Comparison of ENCODE assay signal across 15 cellular contexts in genomic region chr20:43388267-43389081, GRCh38.
DNase-seq lines count a peak whose midpoint lies in the region; ATAC-seq and TF ChIP-seq lines count a peak whose summit lies in the region.
"Had no signal": no experiment of that assay in that cellular context is flagged by ENCODE, and none has a peak within 500 bp of the region (broad histone marks: within the 10 kb centered on the region; RNA-seq: fewer than 3 reads in every experiment).

No MANE protein-coding gene starts in this region.

- no peaks in the 10 kb centered on the region for H3K4me1 Mint-ChIP-seq in endothelial cell (ENCODE audit: unreplicated experiment)
- no peaks in the 10 kb centered on the region for H3K4me1 Mint-ChIP-seq in stimulated activated naive B cell treated with anti-CD40 and anti-IgM and Interleukin-4, amounts not matched to agents 10 μg/mL and 1 μg/mL and 100 μg/mL, for 72 hours
- H3K4me1 Mint-ChIP-seq: activated CD4-positive, alpha-beta T cell treated with anti-CD3 and anti-CD28 coated beads, Interleukin-2, amount 10 ng/mL, durations not matched to agents 24 days and 14 days; memory B cell had no signal

- H3K27me3 Mint-ChIP-seq in endothelial cell (ENCODE audit: unreplicated experiment) = peaks cover 5% of the 10 kb centered on the region
- peaks cover 15 to 29% of the 10 kb centered on the region in 2 donors for H3K27me3 Mint-ChIP-seq in stimulated activated naive B cell treated with anti-CD40 and anti-IgM and Interleukin-4, amounts not matched to agents 10 μg/mL and 1 μg/mL and 100 μg/mL, for 72 hours

- no peak overlapping the region for H3K27ac Mint-ChIP-seq in endothelial cell (ENCODE audit: unreplicated experiment)
- no peak overlapping the region for H3K27ac Mint-ChIP-seq in stimulated activated naive B cell treated with anti-CD40 and anti-IgM and Interleukin-4, amounts not matched to agents 10 μg/mL and 1 μg/mL and 100 μg/mL, for 72 hours
- H3K27ac Mint-ChIP-seq: activated CD4-positive, alpha-beta T cell treated with anti-CD3 and anti-CD28 coated beads, Interleukin-2, amount 10 ng/mL, durations not matched to agents 24 days and 14 days; memory B cell had no signal

- peaks cover 39% of the 10 kb centered on the region for H3K9me3 Mint-ChIP-seq in endothelial cell (ENCODE audit: unreplicated experiment)
- H3K9me3 Mint-ChIP-seq in stimulated activated naive B cell treated with anti-CD40 and anti-IgM and Interleukin-4, amounts not matched to agents 10 μg/mL and 1 μg/mL and 100 μg/mL, for 72 hours = peaks cover 2 to 5% of the 10 kb centered on the region in 2 donors
- H3K9me3 Mint-ChIP-seq: activated CD4-positive, alpha-beta T cell treated with anti-CD3 and anti-CD28 coated beads, Interleukin-2, amount 10 ng/mL, durations not matched to agents 24 days and 14 days had no signal

- no peak overlapping the region for H3K4me3 ChIP-seq in AG10803 (ENCODE audit: low read length)
- no peak overlapping the region for H3K4me3 ChIP-seq in NB4 (ENCODE audit: low read depth, low read length)
- no peak overlapping the region for H3K4me3 ChIP-seq in foreskin fibroblast (ENCODE audit: low read depth in 1 of 2, low read length in 2 of 2)
- H3K4me3 ChIP-seq: BLaER1 had no signal

- no peak for TF ChIP-seq POLR2A in NB4 (IDR thresholded peaks at IDR 0.05; ENCODE audit: extremely low read depth, insufficient read length)

- H3K4me3 Mint-ChIP-seq in endothelial cell (ENCODE audit: unreplicated experiment) = no peak overlapping the region
- no peak overlapping the region for H3K4me3 Mint-ChIP-seq in stimulated activated naive B cell treated with anti-CD40 and anti-IgM and Interleukin-4, amounts not matched to agents 10 μg/mL and 1 μg/mL and 100 μg/mL, for 72 hours
- H3K4me3 Mint-ChIP-seq: activated CD4-positive, alpha-beta T cell treated with anti-CD3 and anti-CD28 coated beads, Interleukin-2, amount 10 ng/mL, durations not matched to agents 24 days and 14 days; memory B cell had no signal

- no peak for ATAC-seq in stimulated activated naive B cell treated with anti-CD40 and anti-IgM and Interleukin-4, amounts not matched to agents 10 μg/mL and 1 μg/mL and 100 μg/mL, for 72 hours (replicated peaks)
- ATAC-seq: PC-3 had no signal

- TF ChIP-seq CTCF in AG10803 (conservative IDR thresholded peaks at IDR 0.05; ENCODE audit: low read length) = no peak
- TF ChIP-seq CTCF in NB4 (IDR thresholded peaks at IDR 0.05; ENCODE audit: low read depth, low read length) = no peak
- TF ChIP-seq CTCF in foreskin fibroblast (IDR thresholded peaks at IDR 0.05; ENCODE audit: low read depth, low read length) = no peak
- no peak for TF ChIP-seq CTCF in endothelial cell (IDR thresholded peaks at IDR 0.05; ENCODE audit: unreplicated experiment)

- DNase-seq in AG10803 (ENCODE audit: low read depth) (peak; percentile 59), NB4 (ENCODE audit: low read depth) (peak; percentile 16), foreskin fibroblast (peak; percentile 14 to 38), occipital lobe (lab: John Stamatoyannopoulos, UW) (peak; percentile 27), endothelial cell (ENCODE audit: low spot score) (no peak), C1 segment of cervical spinal cord (lab: John Stamatoyannopoulos, UW) (no peak), NCI-H69 (lab: John Stamatoyannopoulos, UW) (no peak)
- no peak for DNase-seq in stimulated activated naive B cell treated with anti-CD40 and anti-IgM and Interleukin-4, amounts not matched to agents 10 μg/mL and 1 μg/mL and 100 μg/mL, for 72 hours
- DNase-seq: activated CD4-positive, alpha-beta T cell treated with anti-CD3 and anti-CD28 coated beads, Interleukin-2, amount 10 ng/mL, durations not matched to agents 24 days and 14 days; H7; NCI-H1092; NCI-H446 treated with DMSO at 0.1 percent for 48 hours; PC-3 had no signal

- H3K36me3 Mint-ChIP-seq in endothelial cell (ENCODE audit: low read depth, unreplicated experiment) = peaks cover 6% of the 10 kb centered on the region
- H3K36me3 Mint-ChIP-seq in stimulated activated naive B cell treated with anti-CD40 and anti-IgM and Interleukin-4, amounts not matched to agents 10 μg/mL and 1 μg/mL and 100 μg/mL, for 72 hours = no peaks in the 10 kb centered on the region
- H3K36me3 Mint-ChIP-seq: memory B cell had no signal

Comparison
In these comparisons a context has a peak if more than half of its experiments do, and no peak if none do; other contexts are left out.
1. DNase-seq: peak in AG10803 (single experiment), NB4 (single experiment), foreskin fibroblast (2 of 2) and occipital lobe (single experiment); none in endothelial cell (single experiment), C1 segment of cervical spinal cord (0 of 14), stimulated activated naive B cell treated with anti-CD40 and anti-IgM and Interleukin-4, amounts not matched to agents 10 μg/mL and 1 μg/mL and 100 μg/mL, for 72 hours (single experiment) and NCI-H69 (single experiment).